Comparison of ENCODE assay signal across 1 cellular context in genomic region chr4:40055873-40056721, GRCh38.
TF ChIP-seq lines count a peak whose summit lies in the region.

No MANE protein-coding gene starts in this region.

TF ChIP-seq in HEK293, 187 proteins besides CTCF, POLR2A, EP300 and RAD21 (continued from another document and continues in another):
- TF ChIP-seq INSM2 (tag by site-specific recombination; IDR thresholded peaks at IDR 0.05) (no peak), KLF1 (tag by site-specific recombination; IDR thresholded peaks at IDR 0.05) (no peak), WT1 (tag by site-specific recombination; IDR thresholded peaks at IDR 0.05) (no peak), ZNF658 (tag by site-specific recombination; IDR thresholded peaks at IDR 0.05) (no peak), TRIM28 (IDR thresholded peaks at IDR 0.05; ENCODE audit: borderline replicate concordance, low read length) (no peak), ZNF677 (tag by site-specific recombination; IDR thresholded peaks at IDR 0.05) (no peak), ZNF670 (tag by site-specific recombination; IDR thresholded peaks at IDR 0.05; ENCODE audit: low read depth) (no peak), ZNF132 (tag by site-specific recombination; IDR thresholded peaks at IDR 0.05; ENCODE audit: borderline replicate concordance) (no peak), ZNF174 (tag by site-specific recombination; IDR thresholded peaks at IDR 0.05) (no peak), ZNF221 (tag by site-specific recombination; IDR thresholded peaks at IDR 0.05; ENCODE audit: borderline replicate concordance) (no peak), YY1 (tag by site-specific recombination; IDR thresholded peaks at IDR 0.05) (no peak), ZNF354C (tag by site-specific recombination; IDR thresholded peaks at IDR 0.05; ENCODE audit: borderline replicate concordance, low read depth) (no peak), ZEB2 (tag by site-specific recombination; IDR thresholded peaks at IDR 0.05) (no peak), ZNF777 (tag by site-specific recombination; IDR thresholded peaks at IDR 0.05; ENCODE audit: borderline replicate concordance) (no peak), SP3 (tag by site-specific recombination; IDR thresholded peaks at IDR 0.05) (0 out of 2 replicates have a peak, but pooled peaks have one; percentile 18), ZNF335 (tag by site-specific recombination; conservative IDR thresholded peaks at IDR 0.05) (peak; percentile 58), SCRT2 (tag by site-specific recombination; IDR thresholded peaks at IDR 0.05) (no peak; the same call in 1 of the 2 replicates), ZBTB1 (tag by site-specific recombination; IDR thresholded peaks at IDR 0.05) (no peak), ZNF768 (tag by site-specific recombination; IDR thresholded peaks at IDR 0.05) (no peak), ZNF19 (tag by site-specific recombination; IDR thresholded peaks at IDR 0.05; ENCODE audit: low read depth) (no peak), ATF2 (tag by site-specific recombination; IDR thresholded peaks at IDR 0.05; ENCODE audit: low read depth) (no peak), ZNF549 (tag by site-specific recombination; IDR thresholded peaks at IDR 0.05) (no peak), ZNF169 (tag by site-specific recombination; IDR thresholded peaks at IDR 0.05) (no peak), KLF7 (tag by site-specific recombination; IDR thresholded peaks at IDR 0.05; ENCODE audit: borderline replicate concordance) (no peak), HOXC10 (CRISPR knock-in tag; IDR thresholded peaks at IDR 0.05) (no peak), ZNF571 (tag by site-specific recombination; IDR thresholded peaks at IDR 0.05) (no peak), ZNF394 (tag by site-specific recombination; IDR thresholded peaks at IDR 0.05; ENCODE audit: borderline replicate concordance) (no peak), ZNF239 (tag by site-specific recombination; IDR thresholded peaks at IDR 0.05) (no peak), HOXA7 (CRISPR knock-in tag; IDR thresholded peaks at IDR 0.05; ENCODE audit: borderline replicate concordance) (no peak), ZNF157 (tag by site-specific recombination; IDR thresholded peaks at IDR 0.05) (no peak), ZNF654 (tag by site-specific recombination; IDR thresholded peaks at IDR 0.05; ENCODE audit: low read depth) (no peak), ZXDB (tag by site-specific recombination; IDR thresholded peaks at IDR 0.05) (no peak; the same call in none of the 2 replicates), ZBTB6 (tag by site-specific recombination; IDR thresholded peaks at IDR 0.05) (no peak), GLI4 (tag by site-specific recombination; IDR thresholded peaks at IDR 0.05) (no peak), ZNF16 (tag by site-specific recombination; IDR thresholded peaks at IDR 0.05; ENCODE audit: low read depth) (no peak), ZBTB20 (tag by site-specific recombination; IDR thresholded peaks at IDR 0.05) (peak; percentile 68; the same call in 1 of the 2 replicates), BCL11A (tag by site-specific recombination; IDR thresholded peaks at IDR 0.05; ENCODE audit: low read depth) (no peak), ZNF175 (tag by site-specific recombination; IDR thresholded peaks at IDR 0.05) (no peak), ZNF596 (tag by site-specific recombination; IDR thresholded peaks at IDR 0.05) (no peak), ZNF24 (tag by site-specific recombination; IDR thresholded peaks at IDR 0.05) (no peak), REPIN1 (tag by site-specific recombination; IDR thresholded peaks at IDR 0.05; ENCODE audit: low read depth) (no peak), ZNF776 (tag by site-specific recombination; IDR thresholded peaks at IDR 0.05; ENCODE audit: borderline replicate concordance) (no peak), ZNF280D (tag by site-specific recombination; IDR thresholded peaks at IDR 0.05) (no peak), ZNF785 (tag by site-specific recombination; IDR thresholded peaks at IDR 0.05) (no peak), ELK4 (IDR thresholded peaks at IDR 0.05; ENCODE audit: borderline replicate concordance, low read depth, low read length) (no peak), ZNF184 (tag by site-specific recombination; IDR thresholded peaks at IDR 0.05) (no peak), ZNF202 (tag by site-specific recombination; IDR thresholded peaks at IDR 0.05; ENCODE audit: borderline replicate concordance) (no peak), ZNF426 (tag by site-specific recombination; IDR thresholded peaks at IDR 0.05) (no peak)
- TF ChIP-seq, protein P1, sequence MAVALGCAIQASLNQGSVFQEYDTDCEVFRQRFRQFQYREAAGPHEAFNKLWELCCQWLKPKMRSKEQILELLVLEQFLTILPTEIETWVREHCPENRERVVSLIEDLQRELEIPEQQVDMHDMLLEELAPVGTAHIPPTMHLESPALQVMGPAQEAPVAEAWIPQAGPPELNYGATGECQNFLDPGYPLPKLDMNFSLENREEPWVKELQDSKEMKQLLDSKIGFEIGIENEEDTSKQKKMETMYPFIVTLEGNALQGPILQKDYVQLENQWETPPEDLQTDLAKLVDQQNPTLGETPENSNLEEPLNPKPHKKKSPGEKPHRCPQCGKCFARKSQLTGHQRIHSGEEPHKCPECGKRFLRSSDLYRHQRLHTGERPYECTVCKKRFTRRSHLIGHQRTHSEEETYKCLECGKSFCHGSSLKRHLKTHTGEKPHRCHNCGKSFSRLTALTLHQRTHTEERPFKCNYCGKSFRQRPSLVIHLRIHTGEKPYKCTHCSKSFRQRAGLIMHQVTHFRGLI (tag by site-specific recombination; IDR thresholded peaks at IDR 0.05), result peak; percentile 11; the same call in 1 of the 2 replicates
- TF ChIP-seq, protein P2, sequence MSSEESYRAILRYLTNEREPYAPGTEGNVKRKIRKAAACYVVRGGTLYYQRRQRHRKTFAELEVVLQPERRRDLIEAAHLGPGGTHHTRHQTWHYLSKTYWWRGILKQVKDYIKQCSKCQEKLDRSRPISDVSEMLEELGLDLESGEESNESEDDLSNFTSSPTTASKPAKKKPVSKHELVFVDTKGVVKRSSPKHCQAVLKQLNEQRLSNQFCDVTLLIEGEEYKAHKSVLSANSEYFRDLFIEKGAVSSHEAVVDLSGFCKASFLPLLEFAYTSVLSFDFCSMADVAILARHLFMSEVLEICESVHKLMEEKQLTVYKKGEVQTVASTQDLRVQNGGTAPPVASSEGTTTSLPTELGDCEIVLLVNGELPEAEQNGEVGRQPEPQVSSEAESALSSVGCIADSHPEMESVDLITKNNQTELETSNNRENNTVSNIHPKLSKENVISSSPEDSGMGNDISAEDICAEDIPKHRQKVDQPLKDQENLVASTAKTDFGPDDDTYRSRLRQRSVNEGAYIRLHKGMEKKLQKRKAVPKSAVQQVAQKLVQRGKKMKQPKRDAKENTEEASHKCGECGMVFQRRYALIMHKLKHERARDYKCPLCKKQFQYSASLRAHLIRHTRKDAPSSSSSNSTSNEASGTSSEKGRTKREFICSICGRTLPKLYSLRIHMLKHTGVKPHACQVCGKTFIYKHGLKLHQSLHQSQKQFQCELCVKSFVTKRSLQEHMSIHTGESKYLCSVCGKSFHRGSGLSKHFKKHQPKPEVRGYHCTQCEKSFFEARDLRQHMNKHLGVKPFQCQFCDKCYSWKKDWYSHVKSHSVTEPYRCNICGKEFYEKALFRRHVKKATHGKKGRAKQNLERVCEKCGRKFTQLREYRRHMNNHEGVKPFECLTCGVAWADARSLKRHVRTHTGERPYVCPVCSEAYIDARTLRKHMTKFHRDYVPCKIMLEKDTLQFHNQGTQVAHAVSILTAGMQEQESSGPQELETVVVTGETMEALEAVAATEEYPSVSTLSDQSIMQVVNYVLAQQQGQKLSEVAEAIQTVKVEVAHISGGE (tag by site-specific recombination; conservative IDR thresholded peaks at IDR 0.05; ENCODE audit: low read depth), result 0 out of 2 replicates have a peak, but pooled peaks have one; percentile 27
- TF ChIP-seq, protein P3, sequence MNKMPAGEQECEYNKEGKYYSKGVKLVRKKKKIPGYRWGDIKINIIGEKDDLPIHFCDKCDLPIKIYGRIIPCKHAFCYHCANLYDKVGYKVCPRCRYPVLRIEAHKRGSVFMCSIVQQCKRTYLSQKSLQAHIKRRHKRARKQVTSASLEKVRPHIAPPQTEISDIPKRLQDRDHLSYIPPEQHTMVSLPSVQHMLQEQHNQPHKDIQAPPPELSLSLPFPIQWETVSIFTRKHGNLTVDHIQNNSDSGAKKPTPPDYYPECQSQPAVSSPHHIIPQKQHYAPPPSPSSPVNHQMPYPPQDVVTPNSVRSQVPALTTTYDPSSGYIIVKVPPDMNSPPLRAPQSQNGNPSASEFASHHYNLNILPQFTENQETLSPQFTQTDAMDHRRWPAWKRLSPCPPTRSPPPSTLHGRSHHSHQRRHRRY (tag by site-specific recombination; IDR thresholded peaks at IDR 0.05), result no peak
- TF ChIP-seq, protein P4, sequence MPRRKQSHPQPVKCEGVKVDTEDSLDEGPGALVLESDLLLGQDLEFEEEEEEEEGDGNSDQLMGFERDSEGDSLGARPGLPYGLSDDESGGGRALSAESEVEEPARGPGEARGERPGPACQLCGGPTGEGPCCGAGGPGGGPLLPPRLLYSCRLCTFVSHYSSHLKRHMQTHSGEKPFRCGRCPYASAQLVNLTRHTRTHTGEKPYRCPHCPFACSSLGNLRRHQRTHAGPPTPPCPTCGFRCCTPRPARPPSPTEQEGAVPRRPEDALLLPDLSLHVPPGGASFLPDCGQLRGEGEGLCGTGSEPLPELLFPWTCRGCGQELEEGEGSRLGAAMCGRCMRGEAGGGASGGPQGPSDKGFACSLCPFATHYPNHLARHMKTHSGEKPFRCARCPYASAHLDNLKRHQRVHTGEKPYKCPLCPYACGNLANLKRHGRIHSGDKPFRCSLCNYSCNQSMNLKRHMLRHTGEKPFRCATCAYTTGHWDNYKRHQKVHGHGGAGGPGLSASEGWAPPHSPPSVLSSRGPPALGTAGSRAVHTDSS (tag by site-specific recombination; IDR thresholded peaks at IDR 0.05), result no peak
